15 cellular contexts compared by ENCODE assay signal in the genomic region with DNA sequence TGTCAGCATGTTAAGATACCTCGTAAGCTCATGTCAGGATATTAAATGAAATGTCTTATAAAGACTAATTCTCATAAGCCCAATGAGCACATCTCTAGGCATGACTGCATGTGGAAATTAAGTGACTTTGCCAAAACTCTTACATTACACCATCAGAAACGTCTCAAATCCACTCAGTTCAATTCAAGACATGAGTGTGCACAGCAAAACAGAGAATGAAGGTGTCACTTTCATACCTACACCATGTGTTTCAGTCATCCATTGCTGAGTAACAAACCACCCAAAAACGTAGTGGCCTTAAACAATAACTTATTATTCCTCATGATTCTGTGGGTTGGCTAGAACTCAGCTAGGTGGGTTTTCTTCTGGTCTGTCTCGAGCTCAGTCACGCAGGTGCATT.
A peak's percentile ranks its signal among the peaks of the same experiment; 100 is the strongest.
DNase-seq lines count a peak whose midpoint lies in the region; ATAC-seq and TF ChIP-seq lines count a peak whose summit lies in the region.
"Had no signal": no experiment of that assay in that cellular context is flagged by ENCODE, and none has a peak within 500 bp of the region (broad histone marks: within the 10 kb centered on the region; RNA-seq: fewer than 3 reads in every experiment).

No MANE protein-coding gene starts in this region.

- H3K4me1 Mint-ChIP-seq in activated T-cell treated with anti-CD3 and anti-CD28 coated beads, Interleukin-2, amount 50 U/mL, for 72 hours (ENCODE audit: low read depth) = no peaks in the 10 kb centered on the region
- H3K4me1 Mint-ChIP-seq in neural crest cell = no peaks in the 10 kb centered on the region

- no peak overlapping the region for H3K27ac Mint-ChIP-seq in activated T-cell treated with anti-CD3 and anti-CD28 coated beads, Interleukin-2, amount 50 U/mL, for 72 hours
- peak overlapping the region; percentile 50 for H3K27ac Mint-ChIP-seq in neural crest cell (ENCODE audit: unreplicated experiment)

- no peak overlapping the region for H3K4me3 Mint-ChIP-seq in activated T-cell treated with anti-CD3 and anti-CD28 coated beads, Interleukin-2, amount 50 U/mL, for 72 hours
- H3K4me3 Mint-ChIP-seq in neural crest cell = no peak overlapping the region
- H3K4me3 Mint-ChIP-seq: CD4-positive, alpha-beta memory T cell; IgD-negative memory B cell had no signal

- ATAC-seq in activated T-cell treated with anti-CD3 and anti-CD28 coated beads, Interleukin-2, amount 50 U/mL, for 72 hours (replicated peaks in 1 of 2) = peak; percentile 76 to 89
- ATAC-seq in GM21381 (IDR thresholded peaks at IDR 0.05; ENCODE audit: unreplicated experiment) (peak; percentile 43), HG03175 (IDR thresholded peaks at IDR 0.05; ENCODE audit: unreplicated experiment) (peak; percentile 70)
- ATAC-seq: HCT116 had no signal

- TF ChIP-seq CTCF in neural crest cell (conservative IDR thresholded peaks at IDR 0.05) = no peak

- no peak for DNase-seq in activated T-cell treated with anti-CD3 and anti-CD28 coated beads, Interleukin-2, amount 50 U/mL, for 72 hours
- DNase-seq in activated T-cell treated with anti-CD3 and anti-CD28 coated beads, Interleukin-2, amount 50 U/mL, for 48 hours = no peak
- DNase-seq in neural crest cell (ENCODE audit: low read depth, low spot score) (no peak), NCI-H510A (lab: John Stamatoyannopoulos, UW) (no peak), DMS 273 (lab: John Stamatoyannopoulos, UW; ENCODE audit: unreplicated experiment) (no peak)
- DNase-seq: BE2C; CD4-positive, alpha-beta memory T cell; DMS153; DMS79 treated with DMSO at 0.1 percent for 48 hours; EL; GM23248 had no signal

- no peaks in the 10 kb centered on the region for H3K9me3 Mint-ChIP-seq in activated T-cell treated with anti-CD3 and anti-CD28 coated beads, Interleukin-2, amount 50 U/mL, for 72 hours
- H3K9me3 Mint-ChIP-seq in neural crest cell = no peaks in the 10 kb centered on the region
- H3K9me3 Mint-ChIP-seq: CD4-positive, alpha-beta memory T cell; IgD-negative memory B cell had no signal

- H3K27me3 Mint-ChIP-seq in activated T-cell treated with anti-CD3 and anti-CD28 coated beads, Interleukin-2, amount 50 U/mL, for 72 hours (ENCODE audit: low read depth) = no peaks in the 10 kb centered on the region
- H3K27me3 Mint-ChIP-seq in neural crest cell (ENCODE audit: low read depth) = no peaks in the 10 kb centered on the region
- H3K27me3 Mint-ChIP-seq: CD4-positive, alpha-beta memory T cell; IgD-negative memory B cell had no signal

- H3K36me3 Mint-ChIP-seq in activated T-cell treated with anti-CD3 and anti-CD28 coated beads, Interleukin-2, amount 50 U/mL, for 72 hours (ENCODE audit: insufficient read depth in 2 of 2) = peaks cover 2 to 8% of the 10 kb centered on the region in 2 donors
- H3K36me3 Mint-ChIP-seq in neural crest cell (ENCODE audit: low read depth) = peaks cover 19% of the 10 kb centered on the region
